In genomic region chr17:67030641-67031040, GRCh38 we compare ENCODE assay signal across 9 cellular contexts. TPM values are rescaled to one million over a fixed set of nuclear protein-coding genes. Genes with fewer than 3 reads are reported as not detected.
"Had no signal": no experiment of that assay in that cellular context is flagged by ENCODE, and none has a peak within 500 bp of the region (broad histone marks: within the 10 kb centered on the region; RNA-seq: fewer than 3 reads in every experiment).

No MANE protein-coding gene starts in this region.

- H3K4me3 ChIP-seq: GM23248 had no signal

- DNase-seq: GM23248, GOT3, H9, HCEC 1CT, KBM-7 had no signal

- H3K27ac ChIP-seq: GM23248, HL-60 had no signal

- FAIRE-seq: H54, HepG2 had no signal

- H3K9ac ChIP-seq: GM23248 had no signal

- ATAC-seq: HepG2 had no signal

RNA-seq across cellular contexts. Expression of gene CACNG1, which starts 13.7 kb away (rescaled TPM):
- total RNA-seq: GM23248, H9, HepG2 had no signal
- polyA plus RNA-seq: GM23248, HepG2, IgD-negative memory B cell had no signal
